Comparison of ENCODE assay signal across 1 cellular context in the genomic region with DNA sequence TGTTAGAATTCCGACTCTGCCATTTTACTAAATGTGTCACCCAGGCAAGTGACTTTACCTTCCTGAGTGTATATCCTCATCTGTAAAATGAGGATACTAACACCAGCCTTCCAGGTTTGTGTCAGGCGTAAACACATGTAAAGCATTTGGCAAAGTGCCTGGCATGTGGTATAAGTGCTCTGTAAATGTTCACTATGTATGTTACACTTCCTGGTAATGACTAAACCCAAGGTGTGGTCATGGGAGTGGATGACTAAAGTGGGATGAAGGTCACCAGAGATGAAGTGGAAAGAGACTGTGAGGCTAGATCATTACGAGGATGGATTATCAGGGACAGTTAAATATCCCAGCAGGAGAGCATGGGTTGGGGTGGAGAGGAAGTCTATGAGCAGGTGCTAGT.
TF ChIP-seq lines count a peak whose summit lies in the region.

No MANE protein-coding gene starts in this region.

TF ChIP-seq in HepG2, 621 proteins besides CTCF, POLR2A, EP300 and RAD21:
- TF ChIP-seq KDM3A (CRISPR knock-in tag; IDR thresholded peaks at IDR 0.05; ENCODE audit: low read depth) (no peak), ZNF816 (CRISPR knock-in tag; IDR thresholded peaks at IDR 0.05; ENCODE audit: borderline replicate concordance) (no peak), ZNF556 (CRISPR knock-in tag; IDR thresholded peaks at IDR 0.05; ENCODE audit: borderline replicate concordance) (no peak), ZNF547 (CRISPR knock-in tag; IDR thresholded peaks at IDR 0.05) (no peak), FOSL2 (CRISPR knock-in tag; IDR thresholded peaks at IDR 0.05) (0 out of 2 replicates have a peak, but pooled peaks have one; percentile 35), ZNF326 (CRISPR knock-in tag; IDR thresholded peaks at IDR 0.05; ENCODE audit: borderline replicate concordance) (no peak), PPARG (CRISPR knock-in tag; conservative IDR thresholded peaks at IDR 0.05) (peak; percentile 64; the same call in 1 of the 2 replicates), RXRB (CRISPR knock-in tag; IDR thresholded peaks at IDR 0.05; ENCODE audit: borderline replicate concordance) (peak; percentile 41; the same call in 1 of the 2 replicates), CCDC6 (CRISPR knock-in tag; IDR thresholded peaks at IDR 0.05) (no peak)
- TF ChIP-seq, protein P1, sequence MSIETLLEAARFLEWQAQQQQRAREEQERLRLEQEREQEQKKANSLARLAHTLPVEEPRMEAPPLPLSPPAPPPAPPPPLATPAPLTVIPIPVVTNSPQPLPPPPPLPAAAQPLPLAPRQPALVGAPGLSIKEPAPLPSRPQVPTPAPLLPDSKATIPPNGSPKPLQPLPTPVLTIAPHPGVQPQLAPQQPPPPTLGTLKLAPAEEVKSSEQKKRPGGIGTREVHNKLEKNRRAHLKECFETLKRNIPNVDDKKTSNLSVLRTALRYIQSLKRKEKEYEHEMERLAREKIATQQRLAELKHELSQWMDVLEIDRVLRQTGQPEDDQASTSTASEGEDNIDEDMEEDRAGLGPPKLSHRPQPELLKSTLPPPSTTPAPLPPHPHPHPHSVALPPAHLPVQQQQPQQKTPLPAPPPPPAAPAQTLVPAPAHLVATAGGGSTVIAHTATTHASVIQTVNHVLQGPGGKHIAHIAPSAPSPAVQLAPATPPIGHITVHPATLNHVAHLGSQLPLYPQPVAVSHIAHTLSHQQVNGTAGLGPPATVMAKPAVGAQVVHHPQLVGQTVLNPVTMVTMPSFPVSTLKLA (IDR thresholded peaks at IDR 0.05), result 0 out of 2 replicates have a peak, but pooled peaks have one; percentile 3
- TF ChIP-seq, protein P2, sequence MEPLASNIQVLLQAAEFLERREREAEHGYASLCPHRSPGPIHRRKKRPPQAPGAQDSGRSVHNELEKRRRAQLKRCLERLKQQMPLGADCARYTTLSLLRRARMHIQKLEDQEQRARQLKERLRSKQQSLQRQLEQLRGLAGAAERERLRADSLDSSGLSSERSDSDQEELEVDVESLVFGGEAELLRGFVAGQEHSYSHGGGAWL (CRISPR knock-in tag; IDR thresholded peaks at IDR 0.05), result no peak
- TF ChIP-seq, protein P3, sequence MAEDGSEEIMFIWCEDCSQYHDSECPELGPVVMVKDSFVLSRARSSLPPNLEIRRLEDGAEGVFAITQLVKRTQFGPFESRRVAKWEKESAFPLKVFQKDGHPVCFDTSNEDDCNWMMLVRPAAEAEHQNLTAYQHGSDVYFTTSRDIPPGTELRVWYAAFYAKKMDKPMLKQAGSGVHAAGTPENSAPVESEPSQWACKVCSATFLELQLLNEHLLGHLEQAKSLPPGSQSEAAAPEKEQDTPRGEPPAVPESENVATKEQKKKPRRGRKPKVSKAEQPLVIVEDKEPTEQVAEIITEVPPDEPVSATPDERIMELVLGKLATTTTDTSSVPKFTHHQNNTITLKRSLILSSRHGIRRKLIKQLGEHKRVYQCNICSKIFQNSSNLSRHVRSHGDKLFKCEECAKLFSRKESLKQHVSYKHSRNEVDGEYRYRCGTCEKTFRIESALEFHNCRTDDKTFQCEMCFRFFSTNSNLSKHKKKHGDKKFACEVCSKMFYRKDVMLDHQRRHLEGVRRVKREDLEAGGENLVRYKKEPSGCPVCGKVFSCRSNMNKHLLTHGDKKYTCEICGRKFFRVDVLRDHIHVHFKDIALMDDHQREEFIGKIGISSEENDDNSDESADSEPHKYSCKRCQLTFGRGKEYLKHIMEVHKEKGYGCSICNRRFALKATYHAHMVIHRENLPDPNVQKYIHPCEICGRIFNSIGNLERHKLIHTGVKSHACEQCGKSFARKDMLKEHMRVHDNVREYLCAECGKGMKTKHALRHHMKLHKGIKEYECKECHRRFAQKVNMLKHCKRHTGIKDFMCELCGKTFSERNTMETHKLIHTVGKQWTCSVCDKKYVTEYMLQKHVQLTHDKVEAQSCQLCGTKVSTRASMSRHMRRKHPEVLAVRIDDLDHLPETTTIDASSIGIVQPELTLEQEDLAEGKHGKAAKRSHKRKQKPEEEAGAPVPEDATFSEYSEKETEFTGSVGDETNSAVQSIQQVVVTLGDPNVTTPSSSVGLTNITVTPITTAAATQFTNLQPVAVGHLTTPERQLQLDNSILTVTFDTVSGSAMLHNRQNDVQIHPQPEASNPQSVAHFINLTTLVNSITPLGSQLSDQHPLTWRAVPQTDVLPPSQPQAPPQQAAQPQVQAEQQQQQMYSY (CRISPR knock-in tag; IDR thresholded peaks at IDR 0.05), result no peak
- TF ChIP-seq, protein P4, sequence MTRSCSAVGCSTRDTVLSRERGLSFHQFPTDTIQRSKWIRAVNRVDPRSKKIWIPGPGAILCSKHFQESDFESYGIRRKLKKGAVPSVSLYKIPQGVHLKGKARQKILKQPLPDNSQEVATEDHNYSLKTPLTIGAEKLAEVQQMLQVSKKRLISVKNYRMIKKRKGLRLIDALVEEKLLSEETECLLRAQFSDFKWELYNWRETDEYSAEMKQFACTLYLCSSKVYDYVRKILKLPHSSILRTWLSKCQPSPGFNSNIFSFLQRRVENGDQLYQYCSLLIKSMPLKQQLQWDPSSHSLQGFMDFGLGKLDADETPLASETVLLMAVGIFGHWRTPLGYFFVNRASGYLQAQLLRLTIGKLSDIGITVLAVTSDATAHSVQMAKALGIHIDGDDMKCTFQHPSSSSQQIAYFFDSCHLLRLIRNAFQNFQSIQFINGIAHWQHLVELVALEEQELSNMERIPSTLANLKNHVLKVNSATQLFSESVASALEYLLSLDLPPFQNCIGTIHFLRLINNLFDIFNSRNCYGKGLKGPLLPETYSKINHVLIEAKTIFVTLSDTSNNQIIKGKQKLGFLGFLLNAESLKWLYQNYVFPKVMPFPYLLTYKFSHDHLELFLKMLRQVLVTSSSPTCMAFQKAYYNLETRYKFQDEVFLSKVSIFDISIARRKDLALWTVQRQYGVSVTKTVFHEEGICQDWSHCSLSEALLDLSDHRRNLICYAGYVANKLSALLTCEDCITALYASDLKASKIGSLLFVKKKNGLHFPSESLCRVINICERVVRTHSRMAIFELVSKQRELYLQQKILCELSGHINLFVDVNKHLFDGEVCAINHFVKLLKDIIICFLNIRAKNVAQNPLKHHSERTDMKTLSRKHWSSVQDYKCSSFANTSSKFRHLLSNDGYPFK (CRISPR knock-in tag; IDR thresholded peaks at IDR 0.05; ENCODE audit: borderline replicate concordance), result no peak
- TF ChIP-seq, protein P5, sequence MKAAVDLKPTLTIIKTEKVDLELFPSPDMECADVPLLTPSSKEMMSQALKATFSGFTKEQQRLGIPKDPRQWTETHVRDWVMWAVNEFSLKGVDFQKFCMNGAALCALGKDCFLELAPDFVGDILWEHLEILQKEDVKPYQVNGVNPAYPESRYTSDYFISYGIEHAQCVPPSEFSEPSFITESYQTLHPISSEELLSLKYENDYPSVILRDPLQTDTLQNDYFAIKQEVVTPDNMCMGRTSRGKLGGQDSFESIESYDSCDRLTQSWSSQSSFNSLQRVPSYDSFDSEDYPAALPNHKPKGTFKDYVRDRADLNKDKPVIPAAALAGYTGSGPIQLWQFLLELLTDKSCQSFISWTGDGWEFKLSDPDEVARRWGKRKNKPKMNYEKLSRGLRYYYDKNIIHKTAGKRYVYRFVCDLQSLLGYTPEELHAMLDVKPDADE (CRISPR knock-in tag; IDR thresholded peaks at IDR 0.05), result no peak
